ENCODE assay signal across 1 cellular context in the genomic region with DNA sequence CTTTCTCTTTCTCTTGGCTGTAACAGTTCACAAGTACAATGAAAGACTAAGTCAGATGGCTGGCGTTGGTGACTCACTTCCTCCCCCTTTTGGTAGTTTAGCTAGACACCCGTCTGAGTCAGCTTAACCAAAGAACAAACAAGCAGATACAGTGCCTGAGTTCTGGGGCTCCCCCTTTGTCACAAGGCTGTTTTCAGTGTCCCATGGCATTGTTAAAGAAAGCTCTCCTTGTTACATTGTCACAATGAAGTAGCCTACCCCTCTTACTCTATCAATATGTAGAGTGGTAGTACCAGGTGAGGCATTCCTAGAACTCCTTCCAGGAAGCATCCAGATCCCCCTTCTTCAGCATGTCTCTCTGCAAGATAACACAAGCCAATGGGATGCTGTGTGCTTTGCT.
TF ChIP-seq lines count a peak whose summit lies in the region.

No MANE protein-coding gene starts in this region.

TF ChIP-seq in H1, 55 proteins besides CTCF, POLR2A, EP300 and RAD21:
- TF ChIP-seq SRF (IDR thresholded peaks at IDR 0.05; ENCODE audit: low read depth, low read length) (no peak), JUND (IDR thresholded peaks at IDR 0.05; ENCODE audit: low read length) (peak; percentile 94), CHD2 (IDR thresholded peaks at IDR 0.05; ENCODE audit: low read length) (no peak), SP1 (IDR thresholded peaks at IDR 0.05; ENCODE audit: low read depth, low read length) (peak; percentile 60; the same call in 1 of the 2 replicates), SP2 (IDR thresholded peaks at IDR 0.05; ENCODE audit: low read length) (no peak), JUN (IDR thresholded peaks at IDR 0.05; ENCODE audit: low read depth, low read length) (peak; percentile 82; the same call in 1 of the 2 replicates), RNF2 (IDR thresholded peaks at IDR 0.05; ENCODE audit: borderline replicate concordance, low read depth, low read length, missing control alignments, poor library complexity, severe bottlenecking) (no peak), HDAC6 (IDR thresholded peaks at IDR 0.05; ENCODE audit: low read depth, low read length) (no peak), TEAD4 (IDR thresholded peaks at IDR 0.05; ENCODE audit: low read depth, low read length) (0 out of 2 replicates have a peak, but pooled peaks have one; percentile 9), CBX5 (IDR thresholded peaks at IDR 0.05; ENCODE audit: low read depth, low read length) (no peak), EGR1 (IDR thresholded peaks at IDR 0.05; ENCODE audit: borderline replicate concordance, low read depth, low read length) (no peak), SIX5 (IDR thresholded peaks at IDR 0.05; ENCODE audit: low read depth, low read length) (no peak), CREB1 (IDR thresholded peaks at IDR 0.05) (0 out of 2 replicates have a peak, but pooled peaks have one; percentile 33), TAF1 (IDR thresholded peaks at IDR 0.05; ENCODE audit: low read depth, low read length) (no peak), BACH1 (IDR thresholded peaks at IDR 0.05; ENCODE audit: low read length) (peak; percentile 80), MAFK (IDR thresholded peaks at IDR 0.05; ENCODE audit: low read depth, low read length) (peak; percentile 83)
- TF ChIP-seq, protein P1, sequence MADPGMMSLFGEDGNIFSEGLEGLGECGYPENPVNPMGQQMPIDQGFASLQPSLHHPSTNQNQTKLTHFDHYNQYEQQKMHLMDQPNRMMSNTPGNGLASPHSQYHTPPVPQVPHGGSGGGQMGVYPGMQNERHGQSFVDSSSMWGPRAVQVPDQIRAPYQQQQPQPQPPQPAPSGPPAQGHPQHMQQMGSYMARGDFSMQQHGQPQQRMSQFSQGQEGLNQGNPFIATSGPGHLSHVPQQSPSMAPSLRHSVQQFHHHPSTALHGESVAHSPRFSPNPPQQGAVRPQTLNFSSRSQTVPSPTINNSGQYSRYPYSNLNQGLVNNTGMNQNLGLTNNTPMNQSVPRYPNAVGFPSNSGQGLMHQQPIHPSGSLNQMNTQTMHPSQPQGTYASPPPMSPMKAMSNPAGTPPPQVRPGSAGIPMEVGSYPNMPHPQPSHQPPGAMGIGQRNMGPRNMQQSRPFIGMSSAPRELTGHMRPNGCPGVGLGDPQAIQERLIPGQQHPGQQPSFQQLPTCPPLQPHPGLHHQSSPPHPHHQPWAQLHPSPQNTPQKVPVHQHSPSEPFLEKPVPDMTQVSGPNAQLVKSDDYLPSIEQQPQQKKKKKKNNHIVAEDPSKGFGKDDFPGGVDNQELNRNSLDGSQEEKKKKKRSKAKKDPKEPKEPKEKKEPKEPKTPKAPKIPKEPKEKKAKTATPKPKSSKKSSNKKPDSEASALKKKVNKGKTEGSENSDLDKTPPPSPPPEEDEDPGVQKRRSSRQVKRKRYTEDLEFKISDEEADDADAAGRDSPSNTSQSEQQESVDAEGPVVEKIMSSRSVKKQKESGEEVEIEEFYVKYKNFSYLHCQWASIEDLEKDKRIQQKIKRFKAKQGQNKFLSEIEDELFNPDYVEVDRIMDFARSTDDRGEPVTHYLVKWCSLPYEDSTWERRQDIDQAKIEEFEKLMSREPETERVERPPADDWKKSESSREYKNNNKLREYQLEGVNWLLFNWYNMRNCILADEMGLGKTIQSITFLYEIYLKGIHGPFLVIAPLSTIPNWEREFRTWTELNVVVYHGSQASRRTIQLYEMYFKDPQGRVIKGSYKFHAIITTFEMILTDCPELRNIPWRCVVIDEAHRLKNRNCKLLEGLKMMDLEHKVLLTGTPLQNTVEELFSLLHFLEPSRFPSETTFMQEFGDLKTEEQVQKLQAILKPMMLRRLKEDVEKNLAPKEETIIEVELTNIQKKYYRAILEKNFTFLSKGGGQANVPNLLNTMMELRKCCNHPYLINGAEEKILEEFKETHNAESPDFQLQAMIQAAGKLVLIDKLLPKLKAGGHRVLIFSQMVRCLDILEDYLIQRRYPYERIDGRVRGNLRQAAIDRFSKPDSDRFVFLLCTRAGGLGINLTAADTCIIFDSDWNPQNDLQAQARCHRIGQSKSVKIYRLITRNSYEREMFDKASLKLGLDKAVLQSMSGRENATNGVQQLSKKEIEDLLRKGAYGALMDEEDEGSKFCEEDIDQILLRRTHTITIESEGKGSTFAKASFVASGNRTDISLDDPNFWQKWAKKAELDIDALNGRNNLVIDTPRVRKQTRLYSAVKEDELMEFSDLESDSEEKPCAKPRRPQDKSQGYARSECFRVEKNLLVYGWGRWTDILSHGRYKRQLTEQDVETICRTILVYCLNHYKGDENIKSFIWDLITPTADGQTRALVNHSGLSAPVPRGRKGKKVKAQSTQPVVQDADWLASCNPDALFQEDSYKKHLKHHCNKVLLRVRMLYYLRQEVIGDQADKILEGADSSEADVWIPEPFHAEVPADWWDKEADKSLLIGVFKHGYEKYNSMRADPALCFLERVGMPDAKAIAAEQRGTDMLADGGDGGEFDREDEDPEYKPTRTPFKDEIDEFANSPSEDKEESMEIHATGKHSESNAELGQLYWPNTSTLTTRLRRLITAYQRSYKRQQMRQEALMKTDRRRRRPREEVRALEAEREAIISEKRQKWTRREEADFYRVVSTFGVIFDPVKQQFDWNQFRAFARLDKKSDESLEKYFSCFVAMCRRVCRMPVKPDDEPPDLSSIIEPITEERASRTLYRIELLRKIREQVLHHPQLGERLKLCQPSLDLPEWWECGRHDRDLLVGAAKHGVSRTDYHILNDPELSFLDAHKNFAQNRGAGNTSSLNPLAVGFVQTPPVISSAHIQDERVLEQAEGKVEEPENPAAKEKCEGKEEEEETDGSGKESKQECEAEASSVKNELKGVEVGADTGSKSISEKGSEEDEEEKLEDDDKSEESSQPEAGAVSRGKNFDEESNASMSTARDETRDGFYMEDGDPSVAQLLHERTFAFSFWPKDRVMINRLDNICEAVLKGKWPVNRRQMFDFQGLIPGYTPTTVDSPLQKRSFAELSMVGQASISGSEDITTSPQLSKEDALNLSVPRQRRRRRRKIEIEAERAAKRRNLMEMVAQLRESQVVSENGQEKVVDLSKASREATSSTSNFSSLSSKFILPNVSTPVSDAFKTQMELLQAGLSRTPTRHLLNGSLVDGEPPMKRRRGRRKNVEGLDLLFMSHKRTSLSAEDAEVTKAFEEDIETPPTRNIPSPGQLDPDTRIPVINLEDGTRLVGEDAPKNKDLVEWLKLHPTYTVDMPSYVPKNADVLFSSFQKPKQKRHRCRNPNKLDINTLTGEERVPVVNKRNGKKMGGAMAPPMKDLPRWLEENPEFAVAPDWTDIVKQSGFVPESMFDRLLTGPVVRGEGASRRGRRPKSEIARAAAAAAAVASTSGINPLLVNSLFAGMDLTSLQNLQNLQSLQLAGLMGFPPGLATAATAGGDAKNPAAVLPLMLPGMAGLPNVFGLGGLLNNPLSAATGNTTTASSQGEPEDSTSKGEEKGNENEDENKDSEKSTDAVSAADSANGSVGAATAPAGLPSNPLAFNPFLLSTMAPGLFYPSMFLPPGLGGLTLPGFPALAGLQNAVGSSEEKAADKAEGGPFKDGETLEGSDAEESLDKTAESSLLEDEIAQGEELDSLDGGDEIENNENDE (IDR thresholded peaks at IDR 0.05; ENCODE audit: insufficient replicate concordance, low read length) = peak; percentile 37
- TF ChIP-seq, protein P2, sequence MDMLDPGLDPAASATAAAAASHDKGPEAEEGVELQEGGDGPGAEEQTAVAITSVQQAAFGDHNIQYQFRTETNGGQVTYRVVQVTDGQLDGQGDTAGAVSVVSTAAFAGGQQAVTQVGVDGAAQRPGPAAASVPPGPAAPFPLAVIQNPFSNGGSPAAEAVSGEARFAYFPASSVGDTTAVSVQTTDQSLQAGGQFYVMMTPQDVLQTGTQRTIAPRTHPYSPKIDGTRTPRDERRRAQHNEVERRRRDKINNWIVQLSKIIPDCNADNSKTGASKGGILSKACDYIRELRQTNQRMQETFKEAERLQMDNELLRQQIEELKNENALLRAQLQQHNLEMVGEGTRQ (IDR thresholded peaks at IDR 0.05; ENCODE audit: low read length) = no peak
